ENCODE assay signal across 9 cellular contexts in the genomic region with DNA sequence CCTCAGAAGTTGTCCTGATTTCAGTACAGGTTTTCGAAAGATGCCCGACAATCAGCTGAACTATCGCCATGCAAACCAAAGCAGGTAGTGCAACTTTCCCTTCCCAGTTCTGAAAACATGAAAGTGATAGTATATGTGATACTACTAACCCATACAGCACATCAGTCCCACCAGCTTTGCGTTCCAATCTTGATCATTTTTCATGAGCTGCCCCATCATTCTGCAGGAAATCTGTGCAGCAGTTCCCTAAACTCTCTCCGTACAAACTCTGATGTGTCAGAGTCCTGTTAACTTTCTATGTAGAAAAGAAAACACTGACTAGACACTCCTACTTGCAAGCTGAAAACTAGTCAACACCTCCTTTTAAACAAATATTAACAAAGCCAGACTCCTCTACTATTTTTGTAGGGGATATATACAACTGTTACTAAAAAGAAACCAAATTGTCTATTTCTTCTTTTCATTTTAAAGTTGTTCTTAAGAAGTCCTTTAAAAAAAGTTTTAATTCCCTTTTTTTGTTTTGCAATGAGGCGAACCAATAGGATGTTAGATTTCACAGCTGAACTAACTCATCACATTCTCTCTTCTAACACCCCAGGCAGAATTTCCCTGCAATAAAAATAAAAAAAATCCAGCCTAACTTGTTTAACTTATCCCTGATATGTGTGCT.
DNase-seq lines count a peak whose midpoint lies in the region; ATAC-seq lines count a peak whose summit lies in the region.
"Had no signal": no experiment of that assay in that cellular context is flagged by ENCODE, and none has a peak within 500 bp of the region (broad histone marks: within the 10 kb centered on the region; RNA-seq: fewer than 3 reads in every experiment).

No MANE protein-coding gene starts in this region.

- ATAC-seq in GM18870 (IDR thresholded peaks at IDR 0.05; ENCODE audit: unreplicated experiment) (peak; percentile 70), HG03045 (IDR thresholded peaks at IDR 0.05; ENCODE audit: unreplicated experiment) (peak; percentile 73), GM19397 (IDR thresholded peaks at IDR 0.05; ENCODE audit: unreplicated experiment) (no peak)

- no peaks in the 10 kb centered on the region for H3K4me1 Mint-ChIP-seq in activated CD4-positive, alpha-beta memory T cell treated with anti-CD3 and anti-CD28 coated beads, Interleukin-2, amount 10 ng/mL, durations not matched to agents 7 days and 5 days

- CTCF ChIA-PET in activated CD4-positive, alpha-beta memory T cell treated with anti-CD3 and anti-CD28 coated beads, Interleukin-2, amount 10 ng/mL, durations not matched to agents 7 days and 5 days (lab: Charles Lee) = no interaction called here

- H3K4me3 Mint-ChIP-seq in activated CD4-positive, alpha-beta memory T cell treated with anti-CD3 and anti-CD28 coated beads, Interleukin-2, amount 10 ng/mL, durations not matched to agents 7 days and 5 days = no peak overlapping the region

- DNase-seq in dermis blood vessel endothelial cell (peak; percentile 42), pons (ENCODE audit: low spot score) (peak; percentile 65), cerebellar nuclear complex (lab: John Stamatoyannopoulos, UW) (no peak), NCI-H1694 (lab: John Stamatoyannopoulos, UW) (no peak)
- no peak for DNase-seq in activated CD4-positive, alpha-beta memory T cell treated with anti-CD3 and anti-CD28 coated beads, Interleukin-2, amount 10 ng/mL, durations not matched to agents 7 days and 5 days
- DNase-seq: activated effector memory CD4-positive, alpha-beta T cell treated with anti-CD3 and anti-CD28 coated beads, Interleukin-2, amount 50 U/mL, for 16 hours had no signal

- H3K36me3 Mint-ChIP-seq in activated CD4-positive, alpha-beta memory T cell treated with anti-CD3 and anti-CD28 coated beads, Interleukin-2, amount 10 ng/mL, durations not matched to agents 7 days and 5 days (ENCODE audit: low read depth) = no peaks in the 10 kb centered on the region

- POLR2A ChIA-PET in activated CD4-positive, alpha-beta memory T cell treated with anti-CD3 and anti-CD28 coated beads, Interleukin-2, amount 10 ng/mL, durations not matched to agents 7 days and 5 days (lab: Charles Lee) = no interaction called here

- H3K27ac Mint-ChIP-seq in activated CD4-positive, alpha-beta memory T cell treated with anti-CD3 and anti-CD28 coated beads, Interleukin-2, amount 10 ng/mL, durations not matched to agents 7 days and 5 days = no peak overlapping the region

- H3K9me3 Mint-ChIP-seq in activated CD4-positive, alpha-beta memory T cell treated with anti-CD3 and anti-CD28 coated beads, Interleukin-2, amount 10 ng/mL, durations not matched to agents 7 days and 5 days = no peaks in the 10 kb centered on the region

- peaks cover 2% of the 10 kb centered on the region for H3K27me3 Mint-ChIP-seq in activated CD4-positive, alpha-beta memory T cell treated with anti-CD3 and anti-CD28 coated beads, Interleukin-2, amount 10 ng/mL, durations not matched to agents 7 days and 5 days

Comparison
In these comparisons a context has a peak if more than half of its experiments do, and no peak if none do; other contexts are left out.
1. DNase-seq: peak in dermis blood vessel endothelial cell (single experiment) and pons (single experiment); none in cerebellar nuclear complex (0 of 2), NCI-H1694 (single experiment) and activated CD4-positive, alpha-beta memory T cell treated with anti-CD3 and anti-CD28 coated beads, Interleukin-2, amount 10 ng/mL, durations not matched to agents 7 days and 5 days (single experiment).